In genomic region chrX:49956313-49956712, GRCh38 we compare ENCODE assay signal across 16 cellular contexts. TPM values are rescaled to one million over a fixed set of nuclear protein-coding genes. Genes with fewer than 3 reads are reported as not detected.
DNase-seq lines count a peak whose midpoint lies in the region; ATAC-seq, FAIRE-seq and TF ChIP-seq lines count a peak whose summit lies in the region.
"Had no signal": no experiment of that assay in that cellular context is flagged by ENCODE, and none has a peak within 500 bp of the region (broad histone marks: within the 10 kb centered on the region; RNA-seq: fewer than 3 reads in every experiment).

No MANE protein-coding gene starts in this region.

- H3F3A ChIP-seq in GM23338 (replicated peaks; ENCODE audit: low read depth), result no peaks in the 10 kb centered on the region

- ATAC-seq in GM23338 (no peak), K562 (no peak), WTC11 (no peak), GM21515 (IDR thresholded peaks at IDR 0.05; ENCODE audit: unreplicated experiment) (no peak)
- ATAC-seq in activated CD8-positive, alpha-beta T cell treated with anti-CD3 and anti-CD28 coated beads for 36 hours, result no peak
- ATAC-seq: CD8-positive, alpha-beta T cell; GM12878 had no signal

- no peak for TF ChIP-seq EP300 in K562 (IDR thresholded peaks at IDR 0.05; ENCODE audit: low read length)

- H2AFZ ChIP-seq in GM23338 (no peak overlapping the region), K562 (ENCODE audit: low read depth, low read length) (no peak overlapping the region)
- H2AFZ ChIP-seq: GM23248 had no signal

- H3K4me1 Mint-ChIP-seq in GM23338, result no peaks in the 10 kb centered on the region
- H3K4me1 Mint-ChIP-seq in activated CD8-positive, alpha-beta T cell treated with anti-CD3 and anti-CD28 coated beads for 36 hours (ENCODE audit: low read depth), result no peaks in the 10 kb centered on the region
- no peaks in the 10 kb centered on the region for H3K4me1 Mint-ChIP-seq in WTC11
- H3K4me1 Mint-ChIP-seq: CD14-positive monocyte had no signal

- no peaks in the 10 kb centered on the region for H3K27me3 ChIP-seq in GM23338 (ENCODE audit: insufficient read depth)
- no peaks in the 10 kb centered on the region for H3K27me3 ChIP-seq in K562 (ENCODE audit: control insufficient read depth in 2 of 2, insufficient read depth in 2 of 2, low read length in 2 of 2)

- TF ChIP-seq RAD21 in K562 (CRISPR knock-in tag; conservative IDR thresholded peaks at IDR 0.05 in 1 of 2, IDR thresholded peaks at IDR 0.05 in 1 of 2), result no peak

- no peak for TF ChIP-seq CTCF in GM23338 (conservative IDR thresholded peaks at IDR 0.05; ENCODE audit: low read depth in 2 of 2)
- TF ChIP-seq CTCF in K562 (IDR thresholded peaks at IDR 0.05 in 2 of 3, conservative IDR thresholded peaks at IDR 0.05 in 1 of 3; ENCODE audit: insufficient read depth in 2 of 3, low read depth in 1 of 3, low read length in 3 of 3), result no peak
- TF ChIP-seq CTCF in activated CD8-positive, alpha-beta T cell treated with anti-CD3 and anti-CD28 coated beads for 36 hours (IDR thresholded peaks at IDR 0.05), result no peak
- TF ChIP-seq CTCF in WTC11 (IDR thresholded peaks at IDR 0.05), result no peak

- no peak for TF ChIP-seq POLR2A in K562 (conservative IDR thresholded peaks at IDR 0.05)

- no peaks in the 10 kb centered on the region for H3K9me1 ChIP-seq in K562 (ENCODE audit: control insufficient read depth, insufficient read depth, low read length)

- intact Hi-C loops in K562 (cut with micrococcal nuclease), result no loop called here
- intact Hi-C loops in activated CD8-positive, alpha-beta T cell treated with anti-CD3 and anti-CD28 coated beads for 36 hours (cut with micrococcal nuclease), result no loop called here

- in situ Hi-C loops in K562 (cut with MboI), result no loop called here

- H3K27ac ChIP-seq in GM23338 (ENCODE audit: low read depth) (no peak overlapping the region), K562 (ENCODE audit: extremely low read depth, low read depth, low read length) (no peak overlapping the region)
- H3K27ac ChIP-seq: GM23248, HL-60 had no signal

- POLR2A ChIA-PET in K562 (lab: Yijun Ruan, JAX) (no interaction called here), WTC11 (lab: Charles Lee) (no interaction called here)
- POLR2A ChIA-PET in activated CD8-positive, alpha-beta T cell treated with anti-CD3 and anti-CD28 coated beads for 36 hours (lab: Charles Lee), result no interaction called here

- no peak overlapping the region for H3K27ac Mint-ChIP-seq in GM23338
- no peak overlapping the region for H3K27ac Mint-ChIP-seq in activated CD8-positive, alpha-beta T cell treated with anti-CD3 and anti-CD28 coated beads for 36 hours
- H3K27ac Mint-ChIP-seq in WTC11, result no peak overlapping the region
- H3K27ac Mint-ChIP-seq: CD14-positive monocyte; CD8-positive, alpha-beta T cell had no signal

- H4K20me1 ChIP-seq in GM23338 (replicated peaks; ENCODE audit: insufficient read depth), result no peaks in the 10 kb centered on the region
- H4K20me1 ChIP-seq in K562 (replicated peaks; ENCODE audit: control insufficient read depth, insufficient read depth, low read length), result no peaks in the 10 kb centered on the region

- H3K4me2 ChIP-seq in GM23338 (no peak overlapping the region), K562 (ENCODE audit: insufficient read depth, low read length) (no peak overlapping the region)

- no TSS peak for BruUV-seq in K562 (replicated peaks; lab: Mats Ljungman, UMichigan)

- CTCF ChIA-PET in K562 (lab: Yijun Ruan, JAX; ENCODE audit: low intra/inter-chr PET ratio), result no interaction called here
- CTCF ChIA-PET in activated CD8-positive, alpha-beta T cell treated with anti-CD3 and anti-CD28 coated beads for 36 hours (lab: Charles Lee), result no interaction called here
- CTCF ChIA-PET in WTC11 (lab: Charles Lee), result no interaction called here

- H3K4me3 Mint-ChIP-seq in GM23338, result no peak overlapping the region
- H3K4me3 Mint-ChIP-seq in activated CD8-positive, alpha-beta T cell treated with anti-CD3 and anti-CD28 coated beads for 36 hours, result no peak overlapping the region
- no peak overlapping the region for H3K4me3 Mint-ChIP-seq in WTC11
- H3K4me3 Mint-ChIP-seq: CD14-positive monocyte; CD8-positive, alpha-beta T cell had no signal

- H3K4me1 ChIP-seq in GM23338 (ENCODE audit: insufficient read depth), result no peaks in the 10 kb centered on the region
- no peaks in the 10 kb centered on the region for H3K4me1 ChIP-seq in K562 (replicated peaks in 1 of 2; ENCODE audit: control insufficient read depth in 2 of 2, insufficient read depth in 2 of 2, low read length in 2 of 2)
- H3K4me1 ChIP-seq: Caco-2 had no signal

- FAIRE-seq in K562 (lab: Jason Lieb, UNC), result no peak
- FAIRE-seq: GM12878 had no signal

- no peaks in the 10 kb centered on the region for H3K9me2 ChIP-seq in GM23338 (ENCODE audit: insufficient read depth)

- no peaks in the 10 kb centered on the region for H3K9me3 Mint-ChIP-seq in GM23338
- no peaks in the 10 kb centered on the region for H3K9me3 Mint-ChIP-seq in activated CD8-positive, alpha-beta T cell treated with anti-CD3 and anti-CD28 coated beads for 36 hours
- no peaks in the 10 kb centered on the region for H3K9me3 Mint-ChIP-seq in WTC11
- H3K9me3 Mint-ChIP-seq: CD14-positive monocyte; CD8-positive, alpha-beta T cell had no signal

- WGBS in K562 (ENCODE audit: insufficient coverage, low coverage, missing lambda C conversion rate), result 8% methylated on average over 2 of the region's 2 CpGs

- no peak overlapping the region for H3K9ac ChIP-seq in K562 (ENCODE audit: insufficient read depth in 1 of 2, low read depth in 2 of 2, low read length in 2 of 2)
- H3K9ac ChIP-seq: GM23248 had no signal

- H3K36me3 ChIP-seq in GM23338 (ENCODE audit: insufficient read depth) (no peaks in the 10 kb centered on the region), K562 (ENCODE audit: control insufficient read depth, insufficient read depth, low read length) (no peaks in the 10 kb centered on the region)

- peak; percentile 0 for DNase-seq in COLO829 (ENCODE audit: low spot score)
- DNase-seq in GM23338 (ENCODE audit: low spot score), result peak; percentile 3
- no peak for DNase-seq in K562 (ENCODE audit: extremely low read depth in 1 of 4, low spot score in 3 of 4)
- DNase-seq in renal cortical epithelial cell (ENCODE audit: low read depth), result peak; percentile 11
- no peak for DNase-seq in activated CD8-positive, alpha-beta T cell treated with anti-CD3 and anti-CD28 coated beads for 36 hours
- DNase-seq in WTC11 (ENCODE audit: low spot score), result no peak
- DNase-seq: Caco-2; CD8-positive, alpha-beta T cell; DMS79; GM23248; H7; KBM-7 had no signal

- H3K27me3 Mint-ChIP-seq in GM23338 (ENCODE audit: insufficient read depth, low read depth, poor library complexity), result no peaks in the 10 kb centered on the region
- H3K27me3 Mint-ChIP-seq in activated CD8-positive, alpha-beta T cell treated with anti-CD3 and anti-CD28 coated beads for 36 hours, result no peaks in the 10 kb centered on the region
- no peaks in the 10 kb centered on the region for H3K27me3 Mint-ChIP-seq in WTC11 (ENCODE audit: low read depth)

- H3K4me3 ChIP-seq in GM23338, result no peak overlapping the region
- H3K4me3 ChIP-seq in K562, result no peak overlapping the region
- H3K4me3 ChIP-seq: GM12878, GM23248 had no signal

- no peaks in the 10 kb centered on the region for H3K36me3 Mint-ChIP-seq in GM23338 (ENCODE audit: low read depth)
- no peaks in the 10 kb centered on the region for H3K36me3 Mint-ChIP-seq in activated CD8-positive, alpha-beta T cell treated with anti-CD3 and anti-CD28 coated beads for 36 hours (ENCODE audit: low read depth)
- H3K36me3 Mint-ChIP-seq in WTC11, result no peaks in the 10 kb centered on the region
- H3K36me3 Mint-ChIP-seq: CD8-positive, alpha-beta T cell had no signal

- no peaks in the 10 kb centered on the region for H3K9me3 ChIP-seq in K562 (replicated peaks; ENCODE audit: control insufficient read depth, insufficient read depth, low read depth, low read length)
- H3K9me3 ChIP-seq: Caco-2 had no signal

- H3K79me2 ChIP-seq in GM23338 (replicated peaks; ENCODE audit: insufficient read depth) (no peaks in the 10 kb centered on the region), K562 (ENCODE audit: control insufficient read depth, insufficient read depth, low read length) (no peaks in the 10 kb centered on the region)

TF ChIP-seq in GM23338, 12 proteins besides CTCF, POLR2A, EP300 and RAD21 (continues in another document):
- TF ChIP-seq STAT1 (IDR thresholded peaks at IDR 0.05; ENCODE audit: unreplicated experiment), result no peak

TF ChIP-seq in K562, 482 proteins besides CTCF, POLR2A, EP300 and RAD21 (continues in another document):
- TF ChIP-seq RFX1 (IDR thresholded peaks at IDR 0.05), result peak; percentile 51

TF ChIP-seq in WTC11, 78 proteins besides CTCF, POLR2A, EP300 and RAD21 (continues in another document):
- TF ChIP-seq NFYB (CRISPR knock-in tag; conservative IDR thresholded peaks at IDR 0.05; ENCODE audit: low read depth), result no peak

RNA-seq across cellular contexts. Expression of gene CLCN5, which starts 33.9 kb away (rescaled TPM):
- total RNA-seq in GM23338 (2014; rRNA removed; shearing (Covaris generic)), result 10.5 and 13.6 TPM in 2 replicates
- polyA plus RNA-seq in GM23338 (2016; fragmentation: Nextera tagmentation; extraction: Ambion mirVana) (3.5 and 3.7 TPM in 2 replicates), K562 (2011; rRNA removed) (5.1 and 7.4 TPM in 2 replicates), K562 (2014; fragmentation: Illumina TruSeq; extraction: Trizol) (7.1 and 7.2 TPM in 2 replicates), K562 (2014; fragmentation: Nextera tagmentation; extraction: Ambion mirVana) (1 to 10 TPM in 1 of 2 experiments, under 1 TPM in 1; 0.94 to 1.6 TPM), K562 (2014; rRNA removed) (4.6 and 4.8 TPM in 2 replicates)
- 14.7 and 22.2 TPM in 2 replicates for total RNA-seq in K562 (2011; cell fraction: chromatin; rRNA removed; ENCODE audit: low replicate concordance)
- 9.5 and 13.8 TPM in 2 replicates for total RNA-seq in K562 (2011; cell fraction: nucleolus; rRNA removed)
- total RNA-seq in K562 (2011; cell fraction: nucleoplasm; rRNA removed), result 11.7 and 17.7 TPM in 2 replicates
- total RNA-seq in K562 (2014; rRNA removed) (4.6 and 4.8 TPM in 2 replicates), K562 (2014; rRNA removed; fragmentation: Illumina TruSeq; extraction: Trizol) (9.5 TPM in 2 replicates), K562 (2015; rRNA removed; fragmentation: Illumina TruSeq; extraction: Trizol) (10.1 and 11.8 TPM in 2 replicates), K562 (2021) (8.6 and 9.7 TPM in 2 replicates), renal cortical epithelial cell (6.3 and 13.7 TPM in 2 replicates), WTC11 (2021) (10.7 to 14.2 TPM (median 13.3 TPM) in 3 replicates)
- polyA plus RNA-seq in K562 (2011; cell fraction: cytosol; rRNA removed), result 3.9 and 5.2 TPM in 2 replicates
- polyA plus RNA-seq in K562 (2011; cell fraction: nucleus; rRNA removed), result 9.3 and 9.5 TPM in 2 replicates
- 3.8 and 4.0 TPM in 2 replicates for polyA plus RNA-seq in K562 (2012)
- 16.9 and 18.2 TPM in 2 replicates for polyA minus RNA-seq in K562 (2011; rRNA and poly(A)+ RNA removed)
- 7.8 and 9.3 TPM in 2 replicates for polyA minus RNA-seq in K562 (2011; cell fraction: cytosol; rRNA and poly(A)+ RNA removed)
- polyA minus RNA-seq in K562 (2011; cell fraction: nucleus; rRNA and poly(A)+ RNA removed), result 6.9 and 12.8 TPM in 2 replicates
- total RNA-seq in activated CD8-positive, alpha-beta T cell treated with anti-CD3 and anti-CD28 coated beads for 36 hours, result 1 to 10 TPM; 1.7 TPM

Comparison
In these comparisons a context has a peak if more than half of its experiments do, and no peak if none do; other contexts are left out.
1. DNase-seq: peak in COLO829 (single experiment), GM23338 (single experiment) and renal cortical epithelial cell (single experiment); none in K562 (0 of 4), activated CD8-positive, alpha-beta T cell treated with anti-CD3 and anti-CD28 coated beads for 36 hours (single experiment) and WTC11 (single experiment).